29 cellular contexts compared by ENCODE assay signal in the genomic region with DNA sequence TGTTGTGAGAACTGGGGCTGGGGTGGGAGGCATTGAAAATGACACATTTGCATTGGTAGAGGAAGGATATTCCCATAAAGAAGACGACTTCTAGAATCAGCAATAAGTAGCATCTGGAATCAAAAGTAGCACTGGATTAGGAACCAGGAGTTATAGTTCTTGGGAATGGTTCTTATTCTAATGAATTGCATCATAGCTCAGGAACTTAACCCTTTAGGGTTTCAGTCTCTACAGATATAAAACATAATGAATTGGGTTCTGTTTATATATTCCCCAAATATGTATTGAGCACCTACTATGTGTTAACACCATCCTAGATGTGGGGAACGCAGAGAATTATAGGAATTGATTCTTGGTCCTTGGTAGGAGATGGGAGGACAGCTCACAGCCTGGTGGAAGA.
"Had no signal": no experiment of that assay in that cellular context is flagged by ENCODE, and none has a peak within 500 bp of the region (broad histone marks: within the 10 kb centered on the region; RNA-seq: fewer than 3 reads in every experiment).

No MANE protein-coding gene starts in this region.

- H3K9ac ChIP-seq: neural progenitor cell, parathyroid adenoma had no signal

- H2AFZ ChIP-seq: neural progenitor cell, parathyroid adenoma had no signal

- DNase-seq: naive thymus-derived CD8-positive, alpha-beta T cell; occipital lobe; ovary; posterior cingulate gyrus; psoas muscle; right cardiac atrium; right lobe of liver; sigmoid colon; small intestine; stimulated activated CD4-positive, alpha-beta T cell treated with anti-CD3 and anti-CD28 coated beads, Interleukin-15, amount 100 ng/mL, for 24 hours; stimulated activated CD4-positive, alpha-beta T cell treated with anti-CD3 and anti-CD28 coated beads, Interleukin-2, amount 100 ng/mL, for 24 hours; stimulated activated CD4-positive, alpha-beta T cell treated with anti-CD3 and anti-CD28 coated beads, Interleukin-2, amount 100 ng/mL, for 48 hours; stimulated activated CD4-positive, alpha-beta T cell treated with anti-CD3 and anti-CD28 coated beads, Interleukin-4, amount 100 ng/mL, for 24 hours; stimulated activated naive B cell treated with anti-CD40 and anti-IgM and Interleukin-4, amounts not matched to agents 10 μg/mL and 1 μg/mL and 100 μg/mL, for 72 hours; stimulated activated naive CD4-positive, alpha-beta T cell treated with Interleukin-2 at 50 U/mL for 16 hours; stomach; thyroid gland; trophoblast cell; upper lobe of left lung had no signal

- H3K27me3 Mint-ChIP-seq: naive thymus-derived CD8-positive, alpha-beta T cell; stimulated activated naive B cell treated with anti-CD40 and anti-IgM and Interleukin-4, amounts not matched to agents 10 μg/mL and 1 μg/mL and 100 μg/mL, for 72 hours; stimulated activated naive CD8-positive, alpha-beta T cell treated with anti-CD3 and anti-CD28 coated beads, Interleukin-15, Interleukin-2, amounts not matched to agents 100 ng/mL and 50 ng/mL, for 24 hours had no signal

- H3K27ac Mint-ChIP-seq: nephron; neural progenitor cell; progenitor cell of endocrine pancreas; stimulated activated effector memory CD8-positive, alpha-beta T cell treated with anti-CD3 and anti-CD28 coated beads, Interleukin-12 subunit alpha, Interleukin-12 subunit beta, amount 100 ng/mL, for 72 hours; stimulated activated naive B cell treated with anti-CD40 and anti-IgM and Interleukin-4, amounts not matched to agents 10 μg/mL and 1 μg/mL and 100 μg/mL, for 72 hours; stimulated activated naive CD8-positive, alpha-beta T cell treated with anti-CD3 and anti-CD28 coated beads, Interleukin-15, Interleukin-2, amounts not matched to agents 100 ng/mL and 50 ng/mL, for 24 hours had no signal

- H3K27ac ChIP-seq: neural progenitor cell, ovary, parathyroid adenoma, psoas muscle, right lobe of liver, sigmoid colon, stomach, thoracic aorta, thyroid gland, tibial nerve, upper lobe of left lung, vagina had no signal

- H3K4me1 Mint-ChIP-seq: neural progenitor cell; stimulated activated effector memory CD8-positive, alpha-beta T cell treated with anti-CD3 and anti-CD28 coated beads, Interleukin-12 subunit alpha, Interleukin-12 subunit beta, amount 100 ng/mL, for 72 hours; stimulated activated naive B cell treated with anti-CD40 and anti-IgM and Interleukin-4, amounts not matched to agents 10 μg/mL and 1 μg/mL and 100 μg/mL, for 72 hours had no signal

- H3K4me2 ChIP-seq: neural progenitor cell had no signal

- H3K4me3 Mint-ChIP-seq: naive thymus-derived CD8-positive, alpha-beta T cell; nephron; neural progenitor cell; stimulated activated effector memory CD8-positive, alpha-beta T cell treated with anti-CD3 and anti-CD28 coated beads, Interleukin-12 subunit alpha, Interleukin-12 subunit beta, amount 100 ng/mL, for 72 hours; stimulated activated naive B cell treated with anti-CD40 and anti-IgM and Interleukin-4, amounts not matched to agents 10 μg/mL and 1 μg/mL and 100 μg/mL, for 72 hours; stimulated activated naive CD8-positive, alpha-beta T cell treated with anti-CD3 and anti-CD28 coated beads, Interleukin-15, Interleukin-2, amounts not matched to agents 100 ng/mL and 50 ng/mL, for 24 hours had no signal

- FAIRE-seq: small intestine, urothelium cell line had no signal

- H3K27me3 ChIP-seq: neural progenitor cell, ovary, right lobe of liver, sigmoid colon, stomach, thyroid gland, tibial nerve, upper lobe of left lung, vagina had no signal

- H3K4me3 ChIP-seq: neural progenitor cell, ovary, psoas muscle, right lobe of liver, sigmoid colon, stomach, thoracic aorta, thyroid gland, tibial nerve, upper lobe of left lung, vagina had no signal

- ATAC-seq: naive thymus-derived CD8-positive, alpha-beta T cell; psoas muscle; right cardiac atrium; right lobe of liver; stimulated activated effector memory CD8-positive, alpha-beta T cell treated with anti-CD3 and anti-CD28 coated beads, Interleukin-12 subunit alpha, Interleukin-12 subunit beta, amount 100 ng/mL, for 72 hours; stimulated activated naive B cell treated with anti-CD40 and anti-IgM and Interleukin-4, amounts not matched to agents 10 μg/mL and 1 μg/mL and 100 μg/mL, for 72 hours had no signal

- H3K36me3 ChIP-seq: neural progenitor cell, ovary, right lobe of liver, sigmoid colon, stomach, thoracic aorta, thyroid gland, tibial nerve, upper lobe of left lung, vagina had no signal

- H3K79me2 ChIP-seq: parathyroid adenoma had no signal

- H3K4me1 ChIP-seq: neural progenitor cell, parathyroid adenoma, psoas muscle, right lobe of liver, sigmoid colon, stomach, thyroid gland, tibial nerve, upper lobe of left lung, vagina had no signal

- H3K9me3 ChIP-seq: ovary, psoas muscle, right lobe of liver, sigmoid colon, stomach, thoracic aorta, thyroid gland, tibial nerve, upper lobe of left lung, vagina had no signal

- H3K9me3 Mint-ChIP-seq: nephron; neural progenitor cell; stimulated activated effector memory CD8-positive, alpha-beta T cell treated with anti-CD3 and anti-CD28 coated beads, Interleukin-12 subunit alpha, Interleukin-12 subunit beta, amount 100 ng/mL, for 72 hours; stimulated activated naive B cell treated with anti-CD40 and anti-IgM and Interleukin-4, amounts not matched to agents 10 μg/mL and 1 μg/mL and 100 μg/mL, for 72 hours had no signal

- H3K36me3 Mint-ChIP-seq: naive thymus-derived CD8-positive, alpha-beta T cell; neural progenitor cell; stimulated activated effector memory CD8-positive, alpha-beta T cell treated with anti-CD3 and anti-CD28 coated beads, Interleukin-12 subunit alpha, Interleukin-12 subunit beta, amount 100 ng/mL, for 72 hours; stimulated activated naive B cell treated with anti-CD40 and anti-IgM and Interleukin-4, amounts not matched to agents 10 μg/mL and 1 μg/mL and 100 μg/mL, for 72 hours had no signal
